8 cellular contexts compared by ENCODE assay signal in the genomic region with DNA sequence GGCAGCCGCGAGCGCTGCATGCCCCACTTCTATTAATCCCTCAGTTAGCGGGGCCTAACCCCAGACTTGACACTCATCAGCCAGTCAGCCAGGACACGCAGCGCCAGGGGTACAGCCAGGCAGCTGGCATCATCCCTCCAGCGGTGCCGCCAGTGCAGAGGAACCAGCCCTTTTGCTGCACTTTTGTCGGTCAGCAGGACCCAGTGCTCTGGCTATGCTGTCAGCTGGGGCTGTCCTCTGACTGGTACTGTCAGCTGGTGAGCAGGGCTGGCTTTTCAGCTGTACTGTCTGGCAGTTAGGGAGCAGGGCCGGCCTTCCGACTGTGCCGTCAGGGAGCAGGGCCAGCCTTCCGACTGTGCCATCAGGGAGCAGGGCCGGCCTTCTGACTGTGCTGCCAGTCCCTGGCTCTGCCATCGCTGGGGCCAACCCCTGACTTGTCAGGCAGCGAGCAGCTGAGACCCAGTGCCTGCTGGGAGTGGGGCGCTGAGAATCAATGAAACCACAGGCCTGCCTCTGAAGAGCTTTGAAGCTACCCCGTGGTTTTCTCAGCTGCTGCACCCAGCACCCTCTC.
DNase-seq lines count a peak whose midpoint lies in the region; ATAC-seq and FAIRE-seq lines count a peak whose summit lies in the region.

No MANE protein-coding gene starts in this region.

- peaks cover 64% of the 10 kb centered on the region for H3K4me1 Mint-ChIP-seq in activated CD8-positive, alpha-beta memory T cell treated with anti-CD3 and anti-CD28 coated beads, Interleukin-2, amount 10 ng/mL, durations not matched to agents 7 days and 5 days

- peak overlapping the region; percentile 88 for H3K27ac Mint-ChIP-seq in activated CD8-positive, alpha-beta memory T cell treated with anti-CD3 and anti-CD28 coated beads, Interleukin-2, amount 10 ng/mL, durations not matched to agents 7 days and 5 days

- peak; percentile 93 for DNase-seq in activated CD8-positive, alpha-beta memory T cell treated with anti-CD3 and anti-CD28 coated beads, Interleukin-2, amount 10 ng/mL, durations not matched to agents 7 days and 5 days
- DNase-seq in frontal cortex (ENCODE audit: low spot score in 2 of 2) (peak; percentile 31 to 52), SIG-M5 (lab: John Stamatoyannopoulos, UW) (no peak), NCI-H2029 treated with DMSO at 0.1 percent for 48 hours (lab: John Stamatoyannopoulos, UW) (no peak), LoVo (ENCODE audit: low spot score) (no peak)
- DNase-seq in stimulated activated CD4-positive, alpha-beta T cell treated with anti-CD3 and anti-CD28 coated beads, Interleukin-4, amount 100 ng/mL, for 4 hours = peak; percentile 49 to 70

- no peaks in the 10 kb centered on the region for H3K36me3 ChIP-seq in KOPT-K1 (ENCODE audit: insufficient read depth, low read length)

- H3K27ac ChIP-seq in KOPT-K1 (ENCODE audit: low read depth, low read length, poor library complexity, severe bottlenecking) = peak overlapping the region; percentile 40

- H3K4me3 Mint-ChIP-seq in activated CD8-positive, alpha-beta memory T cell treated with anti-CD3 and anti-CD28 coated beads, Interleukin-2, amount 10 ng/mL, durations not matched to agents 7 days and 5 days = peak overlapping the region; percentile 81

- peaks cover 2% of the 10 kb centered on the region for H3K36me3 Mint-ChIP-seq in activated CD8-positive, alpha-beta memory T cell treated with anti-CD3 and anti-CD28 coated beads, Interleukin-2, amount 10 ng/mL, durations not matched to agents 7 days and 5 days

- CTCF ChIA-PET in activated CD8-positive, alpha-beta memory T cell treated with anti-CD3 and anti-CD28 coated beads, Interleukin-2, amount 10 ng/mL, durations not matched to agents 7 days and 5 days (lab: Charles Lee) = interaction anchor here (0.8 to 6.2 kb wide), 9 partner anchors 9 to 266 kb away, joined by 3 to 85 read pairs (median 8); no protein-coding TSS in a partner anchor

- no peak for FAIRE-seq in frontal cortex (lab: Jason Lieb, UNC)

- no peaks in the 10 kb centered on the region for H3K9me3 Mint-ChIP-seq in activated CD8-positive, alpha-beta memory T cell treated with anti-CD3 and anti-CD28 coated beads, Interleukin-2, amount 10 ng/mL, durations not matched to agents 7 days and 5 days (ENCODE audit: low read depth)

- peak; percentile 83 for ATAC-seq in activated CD8-positive, alpha-beta memory T cell treated with anti-CD3 and anti-CD28 coated beads, Interleukin-2, amount 10 ng/mL, durations not matched to agents 7 days and 5 days
- no peak for ATAC-seq in HG02981 (IDR thresholded peaks at IDR 0.05; ENCODE audit: unreplicated experiment)

- H3K27me3 Mint-ChIP-seq in activated CD8-positive, alpha-beta memory T cell treated with anti-CD3 and anti-CD28 coated beads, Interleukin-2, amount 10 ng/mL, durations not matched to agents 7 days and 5 days = no peaks in the 10 kb centered on the region

- H3K9me3 ChIP-seq in KOPT-K1 (ENCODE audit: insufficient read depth, low read length, poor library complexity, severe bottlenecking) = no peaks in the 10 kb centered on the region

Comparison
In these comparisons a context has a peak if more than half of its experiments do, and no peak if none do; other contexts are left out.
1. DNase-seq: peak in activated CD8-positive, alpha-beta memory T cell treated with anti-CD3 and anti-CD28 coated beads, Interleukin-2, amount 10 ng/mL, durations not matched to agents 7 days and 5 days (single experiment), frontal cortex (2 of 2) and stimulated activated CD4-positive, alpha-beta T cell treated with anti-CD3 and anti-CD28 coated beads, Interleukin-4, amount 100 ng/mL, for 4 hours (2 of 2); none in SIG-M5 (single experiment), NCI-H2029 treated with DMSO at 0.1 percent for 48 hours (single experiment) and LoVo (single experiment).